Comparison of ENCODE assay signal across 1 cellular context in genomic region chr4:101157415-101158135, GRCh38.
TF ChIP-seq lines count a peak whose summit lies in the region.

No MANE protein-coding gene starts in this region.

TF ChIP-seq in A549, 52 proteins besides CTCF, POLR2A, EP300 and RAD21 (continued from another document):
- TF ChIP-seq CBX2 (IDR thresholded peaks at IDR 0.05; ENCODE audit: borderline replicate concordance, low read depth) (no peak), CBX8 (IDR thresholded peaks at IDR 0.05) (no peak), ATOH8 (CRISPR knock-in tag; IDR thresholded peaks at IDR 0.05; ENCODE audit: low read depth) (no peak), HDAC2 (IDR thresholded peaks at IDR 0.05) (no peak)
